In genomic region chr5:32708949-32709348, GRCh38 we compare ENCODE assay signal across 10 cellular contexts. TPM values are rescaled to one million over a fixed set of nuclear protein-coding genes. Genes with fewer than 3 reads are reported as not detected.
DNase-seq lines count a peak whose midpoint lies in the region; ATAC-seq and TF ChIP-seq lines count a peak whose summit lies in the region.
"Had no signal": no experiment of that assay in that cellular context is flagged by ENCODE, and none has a peak within 500 bp of the region (broad histone marks: within the 10 kb centered on the region; RNA-seq: fewer than 3 reads in every experiment).

No MANE protein-coding gene starts in this region.

- H3K27me3 ChIP-seq in BLaER1 (peaks cover 54% of the 10 kb centered on the region), H7 (ENCODE audit: control insufficient read depth, insufficient read depth, low read length) (peaks cover 57% of the 10 kb centered on the region)
- H3K27me3 ChIP-seq in CD8-positive, alpha-beta T cell (ENCODE audit: insufficient read depth, low read length): peaks cover 4% of the 10 kb centered on the region

- H3K4me3 Mint-ChIP-seq in central memory CD8-positive, alpha-beta T cell: peak overlapping the region; percentile 59
- H3K4me3 Mint-ChIP-seq in nephron: peak overlapping the region; percentile 66 to 79 (median 66)
- no peak overlapping the region for H3K4me3 Mint-ChIP-seq in CD8-positive, alpha-beta T cell

- H3K9me3 Mint-ChIP-seq in central memory CD8-positive, alpha-beta T cell: no peaks in the 10 kb centered on the region
- H3K9me3 Mint-ChIP-seq in nephron: no peaks in the 10 kb centered on the region
- H3K9me3 Mint-ChIP-seq in CD8-positive, alpha-beta T cell: no peaks in the 10 kb centered on the region

- H3K36me3 ChIP-seq in BLaER1: no peaks in the 10 kb centered on the region
- H3K36me3 ChIP-seq in H7 (replicated peaks; ENCODE audit: control insufficient read depth, insufficient read depth, low read length): no peaks in the 10 kb centered on the region
- H3K36me3 ChIP-seq in CD8-positive, alpha-beta T cell (ENCODE audit: insufficient read depth, low read length): no peaks in the 10 kb centered on the region

- H3K27me3 Mint-ChIP-seq in central memory CD8-positive, alpha-beta T cell: peaks cover 78% of the 10 kb centered on the region
- peaks cover 77% of the 10 kb centered on the region for H3K27me3 Mint-ChIP-seq in nephron (ENCODE audit: low read depth)
- H3K27me3 Mint-ChIP-seq in CD8-positive, alpha-beta T cell (ENCODE audit: low read depth): peaks cover 45% of the 10 kb centered on the region

- DNase-seq in H7 (peak; percentile 43), omental fat pad (ENCODE audit: low spot score) (no peak), DMS79 (lab: John Stamatoyannopoulos, UW) (no peak)
- no peak for DNase-seq in central memory CD8-positive, alpha-beta T cell (ENCODE audit: low spot score in 2 of 2)
- no peak for DNase-seq in CD8-positive, alpha-beta T cell
- DNase-seq: activated effector memory CD4-positive, alpha-beta T cell treated with Interleukin-2 at 50 U/mL for 16 hours had no signal

- CTCF ChIA-PET in CD8-positive, alpha-beta T cell (lab: Charles Lee): interaction anchor here (0.7 kb wide), 1 partner anchor 1092 kb away, joined by 3 read pairs; no protein-coding TSS in a partner anchor

- peaks cover 13% of the 10 kb centered on the region for H3K4me1 Mint-ChIP-seq in central memory CD8-positive, alpha-beta T cell
- H3K4me1 Mint-ChIP-seq in nephron: peaks cover 23% of the 10 kb centered on the region
- peaks cover 25% of the 10 kb centered on the region for H3K4me1 Mint-ChIP-seq in CD8-positive, alpha-beta T cell (ENCODE audit: low read depth)

- H3K36me3 Mint-ChIP-seq in central memory CD8-positive, alpha-beta T cell (ENCODE audit: insufficient read depth): peaks cover 4% of the 10 kb centered on the region
- H3K36me3 Mint-ChIP-seq in nephron (ENCODE audit: low read depth): no peaks in the 10 kb centered on the region
- H3K36me3 Mint-ChIP-seq in CD8-positive, alpha-beta T cell: no peaks in the 10 kb centered on the region

- no peak for ATAC-seq in central memory CD8-positive, alpha-beta T cell (replicated peaks; ENCODE audit: extremely low read depth, poor library complexity, severe bottlenecking)
- ATAC-seq in omental fat pad (ENCODE audit: low FRiP score) (no peak), HG02678 (IDR thresholded peaks at IDR 0.05; ENCODE audit: unreplicated experiment) (no peak)
- no peak for ATAC-seq in CD8-positive, alpha-beta T cell

- no peak overlapping the region for H3K27ac Mint-ChIP-seq in central memory CD8-positive, alpha-beta T cell (ENCODE audit: low read depth)
- H3K27ac Mint-ChIP-seq in nephron: no peak overlapping the region
- no peak overlapping the region for H3K27ac Mint-ChIP-seq in CD8-positive, alpha-beta T cell

- no peak overlapping the region for H3K27ac ChIP-seq in BLaER1
- no peak overlapping the region for H3K27ac ChIP-seq in CD8-positive, alpha-beta T cell (ENCODE audit: low read depth, low read length)
- H3K27ac ChIP-seq: psoas muscle had no signal

- intact Hi-C loops in CD8-positive, alpha-beta T cell (cut with DNase I, micrococcal nuclease): no loop called here

- no peaks in the 10 kb centered on the region for H4K20me1 ChIP-seq in BLaER1

- peaks cover 46% of the 10 kb centered on the region for H3K9me3 ChIP-seq in BLaER1
- H3K9me3 ChIP-seq in CD8-positive, alpha-beta T cell (ENCODE audit: low read length): no peaks in the 10 kb centered on the region
- H3K9me3 ChIP-seq: psoas muscle had no signal

- no peak for TF ChIP-seq CTCF in nephron (IDR thresholded peaks at IDR 0.05; ENCODE audit: unreplicated experiment in 3 of 3)
- TF ChIP-seq CTCF in omental fat pad (IDR thresholded peaks at IDR 0.05): no peak
- TF ChIP-seq CTCF in CD8-positive, alpha-beta T cell (IDR thresholded peaks at IDR 0.05): no peak

- H3K4me2 ChIP-seq in BLaER1: peak overlapping the region; percentile 37; the same call in 1 of the 2 replicates

- H3K4me3 ChIP-seq in BLaER1 (no peak overlapping the region), H7 (ENCODE audit: insufficient read depth, low read depth, low read length) (peak overlapping the region; percentile 4; the same call in 1 of the 2 replicates)
- H3K4me3 ChIP-seq in CD8-positive, alpha-beta T cell (ENCODE audit: low read depth, low read length): no peak overlapping the region

- POLR2A ChIA-PET in CD8-positive, alpha-beta T cell (lab: Charles Lee): no interaction called here

- H3K9ac ChIP-seq in BLaER1: no peak overlapping the region

- no peaks in the 10 kb centered on the region for H3K4me1 ChIP-seq in BLaER1
- peaks cover 3% of the 10 kb centered on the region for H3K4me1 ChIP-seq in CD8-positive, alpha-beta T cell (ENCODE audit: insufficient read depth, low read length)

RNA-seq across cellular contexts. Expression of gene NPR3, which starts 2.2 kb away (rescaled TPM):
- 0.04 and 0.07 TPM in 2 replicates for total RNA-seq in H7 (2014; rRNA removed; shearing (Covaris generic))
- 10 to 100 TPM in 1 of 4 donors, 1 to 10 TPM in 3; 4.6 to 11.8 (median 6.5) TPM for total RNA-seq in omental fat pad
- not detected for total RNA-seq in CD8-positive, alpha-beta T cell
